In genomic region chr1:23023174-23023573, GRCh38 we compare ENCODE assay signal across 22 cellular contexts. TPM values are rescaled to one million over a fixed set of nuclear protein-coding genes. Genes with fewer than 3 reads are reported as not detected.
DNase-seq lines count a peak whose midpoint lies in the region; ATAC-seq, FAIRE-seq and TF ChIP-seq lines count a peak whose summit lies in the region.
"Had no signal": no experiment of that assay in that cellular context is flagged by ENCODE, and none has a peak within 500 bp of the region (broad histone marks: within the 10 kb centered on the region; RNA-seq: fewer than 3 reads in every experiment).

No MANE protein-coding gene starts in this region.

- H3K27me3 ChIP-seq in CD4-positive, alpha-beta T cell (ENCODE audit: control insufficient read depth, insufficient read depth, low read length): no peaks in the 10 kb centered on the region
- H3K27me3 ChIP-seq in DOHH2 (ENCODE audit: control insufficient read depth, low read length): no peaks in the 10 kb centered on the region
- H3K27me3 ChIP-seq: MG63, Peyer's patch, SJSA1 had no signal

- H3K36me3 Mint-ChIP-seq in CD4-positive, alpha-beta T cell (ENCODE audit: low read depth): peaks cover 34% of the 10 kb centered on the region
- peaks cover 29% of the 10 kb centered on the region for H3K36me3 Mint-ChIP-seq in activated T-helper 2 cell treated with anti-CD3 and anti-CD28 coated beads, Interferon-gamma antibody, Interleukin-2, Interleukin-4, amounts not matched to agents 10 μg/mL and 5 μg/mL and 100 μg/mL, durations not matched to agents 14 hours and 24 hours and 36 hours (ENCODE audit: low read depth)
- H3K36me3 Mint-ChIP-seq in nephron progenitor cell (ENCODE audit: low read depth): peaks cover 71% of the 10 kb centered on the region

- DNase-seq in CD4-positive, alpha-beta T cell: no peak
- DNase-seq in activated T-helper 2 cell treated with anti-CD3 and anti-CD28 coated beads, Interferon-gamma antibody, Interleukin-2, Interleukin-4, amounts not matched to agents 10 μg/mL and 5 μg/mL and 100 μg/mL, durations not matched to agents 14 hours and 24 hours and 36 hours (ENCODE audit: low spot score): no peak
- DNase-seq in nephron progenitor cell: no peak
- DNase-seq in HPDE6-E6E7 (ENCODE audit: extremely low spot score): no peak
- DNase-seq in activated CD4-positive, alpha-beta T cell treated with anti-CD3 and anti-CD28 coated beads, Interleukin-2, amount 50 U/mL, for 4 hours: no peak
- no peak for DNase-seq in GM12891 (ENCODE audit: insufficient read length, low spot score)
- DNase-seq: Caco-2, DMS153, HFFc6, Karpas-422, MG63, NCI-H1048, NCI-H1436, NCI-H1930, NCI-H345, NCI-H524 treated with DMSO at 0.1 percent for 48 hours, Peyer's patch had no signal

- CTCF ChIA-PET in CD4-positive, alpha-beta T cell (lab: Charles Lee): no interaction called here

- H3K4me3 ChIP-seq in DOHH2 (ENCODE audit: low read length): no peak overlapping the region
- H3K4me3 ChIP-seq: MG63, Peyer's patch, SJSA1 had no signal

- H3K27ac Mint-ChIP-seq in CD4-positive, alpha-beta T cell: no peak overlapping the region
- H3K27ac Mint-ChIP-seq in activated T-helper 2 cell treated with anti-CD3 and anti-CD28 coated beads, Interferon-gamma antibody, Interleukin-2, Interleukin-4, amounts not matched to agents 10 μg/mL and 5 μg/mL and 100 μg/mL, durations not matched to agents 14 hours and 24 hours and 36 hours: no peak overlapping the region
- H3K27ac Mint-ChIP-seq in nephron progenitor cell: no peak overlapping the region
- H3K27ac Mint-ChIP-seq: HFFc6 had no signal

- H3K36me3 ChIP-seq in DOHH2 (ENCODE audit: control insufficient read depth, low read length): peaks cover 20% of the 10 kb centered on the region
- H3K36me3 ChIP-seq: Peyer's patch had no signal

- H3K27me3 Mint-ChIP-seq in CD4-positive, alpha-beta T cell: no peaks in the 10 kb centered on the region
- H3K27me3 Mint-ChIP-seq in activated T-helper 2 cell treated with anti-CD3 and anti-CD28 coated beads, Interferon-gamma antibody, Interleukin-2, Interleukin-4, amounts not matched to agents 10 μg/mL and 5 μg/mL and 100 μg/mL, durations not matched to agents 14 hours and 24 hours and 36 hours (ENCODE audit: low read depth): peaks cover 2% of the 10 kb centered on the region
- H3K27me3 Mint-ChIP-seq in nephron progenitor cell (ENCODE audit: low read depth, poor library complexity): no peaks in the 10 kb centered on the region

- H3K9me2 ChIP-seq in DOHH2 (replicated peaks; ENCODE audit: control insufficient read depth, low read length): no peaks in the 10 kb centered on the region

- intact Hi-C loops in CD4-positive, alpha-beta T cell (cut with DNase I, micrococcal nuclease): no loop called here
- intact Hi-C loops in activated T-helper 2 cell treated with anti-CD3 and anti-CD28 coated beads, Interferon-gamma antibody, Interleukin-2, Interleukin-4, amounts not matched to agents 10 μg/mL and 5 μg/mL and 100 μg/mL, durations not matched to agents 14 hours and 24 hours and 36 hours (cut with micrococcal nuclease): no loop called here

- peaks cover 93% of the 10 kb centered on the region for H3K79me2 ChIP-seq in DOHH2 (ENCODE audit: control insufficient read depth, low read length)

- TF ChIP-seq POLR2A in GM12891 (IDR thresholded peaks at IDR 0.05; ENCODE audit: low read depth, low read length): no peak

- POLR2A ChIA-PET in CD4-positive, alpha-beta T cell (lab: Charles Lee): no interaction called here

- no peak for FAIRE-seq in GM12891 (lab: Jason Lieb, UNC)

- no peak for ATAC-seq in CD4-positive, alpha-beta T cell (ENCODE audit: poor library complexity)

- peak overlapping the region; percentile 35 for H3K4me3 Mint-ChIP-seq in CD4-positive, alpha-beta T cell
- H3K4me3 Mint-ChIP-seq in activated T-helper 2 cell treated with anti-CD3 and anti-CD28 coated beads, Interferon-gamma antibody, Interleukin-2, Interleukin-4, amounts not matched to agents 10 μg/mL and 5 μg/mL and 100 μg/mL, durations not matched to agents 14 hours and 24 hours and 36 hours (ENCODE audit: low read depth): peak overlapping the region; percentile 21
- H3K4me3 Mint-ChIP-seq in nephron progenitor cell: peak overlapping the region; percentile 58
- H3K4me3 Mint-ChIP-seq: HFFc6 had no signal

- no peak for TF ChIP-seq CTCF in CD4-positive, alpha-beta T cell (IDR thresholded peaks at IDR 0.05)
- no peak for TF ChIP-seq CTCF in DOHH2 (IDR thresholded peaks at IDR 0.05; ENCODE audit: low read depth, low read length, poor library complexity, severe bottlenecking)
- no peak for TF ChIP-seq CTCF in nephron progenitor cell (IDR thresholded peaks at IDR 0.05)

- H3K4me1 ChIP-seq in DOHH2 (ENCODE audit: control insufficient read depth, low read length): peaks cover 73% of the 10 kb centered on the region

- peaks cover 78% of the 10 kb centered on the region for H3K4me1 Mint-ChIP-seq in CD4-positive, alpha-beta T cell (ENCODE audit: low read depth)
- H3K4me1 Mint-ChIP-seq in activated T-helper 2 cell treated with anti-CD3 and anti-CD28 coated beads, Interferon-gamma antibody, Interleukin-2, Interleukin-4, amounts not matched to agents 10 μg/mL and 5 μg/mL and 100 μg/mL, durations not matched to agents 14 hours and 24 hours and 36 hours (ENCODE audit: low read depth): peaks cover 42% of the 10 kb centered on the region
- H3K4me1 Mint-ChIP-seq in nephron progenitor cell: peaks cover 43% of the 10 kb centered on the region

- H3K9me3 ChIP-seq in CD4-positive, alpha-beta T cell (ENCODE audit: control insufficient read depth, low read length): no peaks in the 10 kb centered on the region
- H3K9me3 ChIP-seq in DOHH2 (ENCODE audit: control insufficient read depth, insufficient read depth, low read length): peaks cover 7% of the 10 kb centered on the region; the same call in 1 of the 2 replicates
- H3K9me3 ChIP-seq: MG63, SJSA1 had no signal

- H3K27ac ChIP-seq in CD4-positive, alpha-beta T cell (ENCODE audit: low read depth, low read length): no peak overlapping the region
- H3K27ac ChIP-seq in DOHH2 (ENCODE audit: low read depth, low read length): no peak overlapping the region
- H3K27ac ChIP-seq: Peyer's patch, SJSA1 had no signal

- H3F3A ChIP-seq in DOHH2 (ENCODE audit: control insufficient read depth, insufficient read depth): peaks cover 3% of the 10 kb centered on the region

- peaks cover 9% of the 10 kb centered on the region; the same call in 1 of the 2 replicates for H4K20me1 ChIP-seq in DOHH2 (ENCODE audit: control insufficient read depth, insufficient read depth, low read depth, low read length)

- H3K4me2 ChIP-seq in DOHH2 (ENCODE audit: low read length): peak overlapping the region; percentile 32

- peaks cover 6% of the 10 kb centered on the region for H3K9me3 Mint-ChIP-seq in CD4-positive, alpha-beta T cell
- H3K9me3 Mint-ChIP-seq in activated T-helper 2 cell treated with anti-CD3 and anti-CD28 coated beads, Interferon-gamma antibody, Interleukin-2, Interleukin-4, amounts not matched to agents 10 μg/mL and 5 μg/mL and 100 μg/mL, durations not matched to agents 14 hours and 24 hours and 36 hours: peaks cover 19% of the 10 kb centered on the region
- H3K9me3 Mint-ChIP-seq in nephron progenitor cell: peaks cover 55% of the 10 kb centered on the region
- H3K9me3 Mint-ChIP-seq: HFFc6 had no signal

TF ChIP-seq in GM12891, 5 proteins besides CTCF, POLR2A, EP300 and RAD21:
- no peak for TF ChIP-seq TAF1 (IDR thresholded peaks at IDR 0.05; ENCODE audit: low read depth, low read length)
- TF ChIP-seq PAX5 (IDR thresholded peaks at IDR 0.05; ENCODE audit: insufficient read depth, low read length, severe bottlenecking): no peak
- no peak for TF ChIP-seq SPI1 (IDR thresholded peaks at IDR 0.05; ENCODE audit: low read depth, low read length)
- TF ChIP-seq POU2F2 (IDR thresholded peaks at IDR 0.05; ENCODE audit: low read depth, low read length): no peak

RNA-seq across cellular contexts. Expression of gene KDM1A, which starts 3.9 kb away (rescaled TPM):
- 10 to 100 TPM; 38.3 to 42.4 TPM for total RNA-seq in CD4-positive, alpha-beta T cell
- 76.6 and 77.8 TPM in 2 replicates for total RNA-seq in activated T-helper 2 cell treated with anti-CD3 and anti-CD28 coated beads, Interferon-gamma antibody, Interleukin-2, Interleukin-4, amounts not matched to agents 10 μg/mL and 5 μg/mL and 100 μg/mL, durations not matched to agents 14 hours and 24 hours and 36 hours
- 51.3 TPM for polyA plus RNA-seq in GM12891 (2012; ENCODE audit: low read depth, missing spikeins)

RNA-seq across cellular contexts. Expression of gene TEX46, which starts 7.5 kb away (rescaled TPM):
- total RNA-seq in CD4-positive, alpha-beta T cell: not detected
- not detected in 2 replicates for total RNA-seq in activated T-helper 2 cell treated with anti-CD3 and anti-CD28 coated beads, Interferon-gamma antibody, Interleukin-2, Interleukin-4, amounts not matched to agents 10 μg/mL and 5 μg/mL and 100 μg/mL, durations not matched to agents 14 hours and 24 hours and 36 hours
- not detected for polyA plus RNA-seq in GM12891 (2012; ENCODE audit: low read depth, missing spikeins)
- total RNA-seq: H4, HFFc6, HT1080, Peyer's patch, SJSA1 had no signal
- polyA plus RNA-seq: AG04450 had no signal

RNA-seq across cellular contexts. Expression of gene LACTBL1, which starts 50.5 kb away (rescaled TPM):
- not detected for total RNA-seq in CD4-positive, alpha-beta T cell
- total RNA-seq in activated T-helper 2 cell treated with anti-CD3 and anti-CD28 coated beads, Interferon-gamma antibody, Interleukin-2, Interleukin-4, amounts not matched to agents 10 μg/mL and 5 μg/mL and 100 μg/mL, durations not matched to agents 14 hours and 24 hours and 36 hours: not detected in 2 replicates
- not detected for polyA plus RNA-seq in GM12891 (2012; ENCODE audit: low read depth, missing spikeins)
- total RNA-seq: Caco-2, H4, HFFc6, HT1080, Peyer's patch, SJSA1 had no signal
- polyA plus RNA-seq: AG04450 had no signal
